In the genomic region with DNA sequence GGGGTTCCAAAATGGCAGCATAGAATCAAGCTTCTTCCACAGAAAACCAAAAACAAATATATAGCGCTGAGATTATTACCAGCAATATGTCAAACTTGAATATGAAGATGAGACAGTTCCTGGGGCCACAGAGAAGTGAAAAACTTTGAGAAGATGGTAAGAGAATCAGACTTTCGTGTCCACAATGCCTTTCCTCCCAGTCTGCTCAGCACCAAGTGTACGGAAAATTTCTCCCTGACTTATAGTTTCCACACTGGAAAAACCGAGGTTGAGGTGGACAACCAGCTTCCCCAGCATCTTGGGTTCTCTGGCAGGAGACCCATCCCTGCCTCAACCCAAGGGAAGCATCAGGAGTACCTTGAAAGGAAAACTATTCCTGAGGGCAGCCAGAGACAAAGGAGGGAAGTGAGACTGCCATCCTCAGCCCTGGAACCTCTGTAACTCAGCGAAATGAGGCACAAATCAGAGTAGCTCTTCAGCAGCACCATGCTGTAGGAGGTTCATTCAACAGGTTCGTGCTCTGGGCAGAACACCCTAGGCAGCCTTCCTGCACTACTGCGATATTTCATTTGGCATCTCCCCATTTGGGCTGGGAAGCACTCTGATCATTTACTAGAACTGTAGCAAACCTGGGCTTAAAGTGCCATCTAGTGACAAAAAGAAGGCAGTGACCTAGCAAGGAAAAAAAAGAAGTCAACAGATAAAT, we compare ENCODE assay signal across 8 cellular contexts. TPM values are rescaled to one million over a fixed set of nuclear protein-coding genes. Genes with fewer than 3 reads are reported as not detected.
DNase-seq lines count a peak whose midpoint lies in the region; ATAC-seq and TF ChIP-seq lines count a peak whose summit lies in the region.

No MANE protein-coding gene starts in this region.

- no peak overlapping the region for H3K4me2 ChIP-seq in parathyroid adenoma (ENCODE audit: low read length)

- no peak overlapping the region for H3K4me3 ChIP-seq in parathyroid adenoma (ENCODE audit: low read depth, low read length)

- peaks cover 20% of the 10 kb centered on the region for H3K27me3 Mint-ChIP-seq in activated CD4-positive, alpha-beta memory T cell treated with anti-CD3 and anti-CD28 coated beads, Interleukin-2, amount 10 ng/mL, durations not matched to agents 7 days and 5 days

- H3K27ac ChIP-seq in parathyroid adenoma, result no peak overlapping the region

- DNase-seq in A172 (ENCODE audit: low spot score), result peak; percentile 74
- peak; percentile 27 for DNase-seq in GDM1 (lab: John Stamatoyannopoulos, UW)
- DNase-seq in NCI-H226, result peak; percentile 57
- peak; percentile 24 for DNase-seq in activated CD4-positive, alpha-beta memory T cell treated with anti-CD3 and anti-CD28 coated beads, Interleukin-2, amount 10 ng/mL, durations not matched to agents 7 days and 5 days
- DNase-seq in germinal center (ENCODE audit: low spot score), result peak; percentile 17

- POLR2A ChIA-PET in activated CD4-positive, alpha-beta memory T cell treated with anti-CD3 and anti-CD28 coated beads, Interleukin-2, amount 10 ng/mL, durations not matched to agents 7 days and 5 days (lab: Charles Lee), result interaction anchor here (0.6 kb wide), 1 partner anchor 694 kb away, joined by 3 read pairs; no protein-coding TSS in a partner anchor

- no peak overlapping the region for H3K4me3 Mint-ChIP-seq in activated CD4-positive, alpha-beta memory T cell treated with anti-CD3 and anti-CD28 coated beads, Interleukin-2, amount 10 ng/mL, durations not matched to agents 7 days and 5 days

- H3K36me3 ChIP-seq in parathyroid adenoma (ENCODE audit: control insufficient read depth, insufficient read depth, low read length), result no peaks in the 10 kb centered on the region

- no peaks in the 10 kb centered on the region for H3K4me1 ChIP-seq in parathyroid adenoma

- no peaks in the 10 kb centered on the region for H3K27me3 ChIP-seq in parathyroid adenoma (ENCODE audit: control insufficient read depth, insufficient read depth, low read length)

- H3K9ac ChIP-seq in parathyroid adenoma, result no peak overlapping the region

- H2AFZ ChIP-seq in parathyroid adenoma, result no peak overlapping the region

- TF ChIP-seq CTCF in parathyroid adenoma (IDR thresholded peaks at IDR 0.05), result peak; percentile 82

- H3K27ac Mint-ChIP-seq in activated CD4-positive, alpha-beta memory T cell treated with anti-CD3 and anti-CD28 coated beads, Interleukin-2, amount 10 ng/mL, durations not matched to agents 7 days and 5 days, result no peak overlapping the region

- H3K79me2 ChIP-seq in parathyroid adenoma, result no peaks in the 10 kb centered on the region

- no peaks in the 10 kb centered on the region for H3K9me3 ChIP-seq in parathyroid adenoma (ENCODE audit: control insufficient read depth, low read length)

- ATAC-seq in HG02981 (IDR thresholded peaks at IDR 0.05; ENCODE audit: unreplicated experiment), result peak; percentile 73
- no peak for ATAC-seq in GM18517 (IDR thresholded peaks at IDR 0.05; ENCODE audit: unreplicated experiment)

- no peaks in the 10 kb centered on the region for H3K36me3 Mint-ChIP-seq in activated CD4-positive, alpha-beta memory T cell treated with anti-CD3 and anti-CD28 coated beads, Interleukin-2, amount 10 ng/mL, durations not matched to agents 7 days and 5 days (ENCODE audit: low read depth)

- CTCF ChIA-PET in activated CD4-positive, alpha-beta memory T cell treated with anti-CD3 and anti-CD28 coated beads, Interleukin-2, amount 10 ng/mL, durations not matched to agents 7 days and 5 days (lab: Charles Lee), result interaction anchor here (1.3 to 2.4 kb wide), 8 partner anchors 9 to 1287 kb away, joined by 3 to 10 read pairs (median 4); a partner anchor contains a TSS

- no peaks in the 10 kb centered on the region for H3K4me1 Mint-ChIP-seq in activated CD4-positive, alpha-beta memory T cell treated with anti-CD3 and anti-CD28 coated beads, Interleukin-2, amount 10 ng/mL, durations not matched to agents 7 days and 5 days

- H3K9me3 Mint-ChIP-seq in activated CD4-positive, alpha-beta memory T cell treated with anti-CD3 and anti-CD28 coated beads, Interleukin-2, amount 10 ng/mL, durations not matched to agents 7 days and 5 days, result no peaks in the 10 kb centered on the region

RNA-seq across cellular contexts. Expression of a gene that starts 52.4 kb away (rescaled TPM):
- 21.9 and 29.3 TPM in 2 replicates for total RNA-seq in A172 (2014; rRNA removed; shearing (Covaris generic))
- 10 to 100 TPM; 14.4 to 15.6 TPM for total RNA-seq in activated CD4-positive, alpha-beta memory T cell treated with anti-CD3 and anti-CD28 coated beads, Interleukin-2, amount 10 ng/mL, durations not matched to agents 7 days and 5 days

Comparison
In these comparisons a context has a peak if more than half of its experiments do, and no peak if none do; other contexts are left out.
1. DNase-seq: peak in every context shown above with its lines; median percentile 74 in A172; 57 in NCI-H226; 27 in GDM1; 24 in activated CD4-positive, alpha-beta memory T cell treated with anti-CD3 and anti-CD28 coated beads, Interleukin-2, amount 10 ng/mL, durations not matched to agents 7 days and 5 days; 17 in germinal center.